13 cellular contexts compared by ENCODE assay signal in the genomic region with DNA sequence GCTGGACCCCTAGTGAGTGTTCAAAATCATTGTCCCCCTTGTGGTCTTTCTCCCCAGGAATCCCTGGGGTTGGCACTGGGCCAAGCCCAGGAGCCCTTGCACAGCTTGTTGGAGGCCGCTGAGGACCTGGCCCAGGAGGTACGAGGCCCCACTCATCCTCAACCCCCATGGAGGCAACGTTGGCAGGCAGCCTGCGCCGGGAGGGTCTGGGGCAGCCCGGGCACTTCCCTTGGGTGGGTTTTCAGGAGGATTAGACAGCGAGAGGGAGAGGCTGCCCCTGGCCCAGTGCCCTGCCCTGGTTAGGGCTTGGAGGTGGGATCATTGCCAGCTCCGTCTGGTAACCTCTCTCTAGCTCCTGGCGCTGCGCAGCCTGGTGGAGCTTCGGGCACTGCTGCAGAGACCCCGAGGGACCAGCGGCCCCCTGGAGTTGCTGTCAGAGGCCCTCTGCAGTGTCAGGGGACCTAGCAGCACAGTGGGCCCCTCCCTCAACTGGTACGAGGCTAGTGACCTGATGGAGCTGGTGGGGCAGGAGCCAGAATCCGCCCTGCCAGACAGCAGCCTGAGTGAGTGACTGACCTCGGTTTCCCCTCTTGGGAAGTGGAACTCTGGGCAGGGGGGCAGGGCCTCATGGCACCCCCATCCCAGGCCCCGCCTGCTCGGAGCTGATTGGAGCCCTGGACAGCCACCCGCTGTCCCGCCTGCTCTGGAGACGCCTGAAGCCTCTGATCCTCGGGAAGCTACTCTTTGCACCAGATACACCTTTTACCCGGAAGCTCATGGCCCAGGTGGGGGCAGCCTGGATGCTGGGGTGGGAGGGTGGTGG. TPM values are rescaled to one million over a fixed set of nuclear protein-coding genes. Genes with fewer than 3 reads are reported as not detected.
A peak's percentile ranks its signal among the peaks of the same experiment; 100 is the strongest.
DNase-seq lines count a peak whose midpoint lies in the region; ATAC-seq and TF ChIP-seq lines count a peak whose summit lies in the region.
"Had no signal": no experiment of that assay in that cellular context is flagged by ENCODE, and none has a peak within 500 bp of the region (broad histone marks: within the 10 kb centered on the region; RNA-seq: fewer than 3 reads in every experiment).

No MANE protein-coding gene starts in this region.

- H3K4me3 Mint-ChIP-seq in activated naive CD4-positive, alpha-beta T cell treated with anti-CD3 and anti-CD28 coated beads, Interleukin-2, amount 10 ng/mL, durations not matched to agents 7 days and 5 days, result no peak overlapping the region

- peak overlapping the region; percentile 80 for H3K4me2 ChIP-seq in osteoblast (ENCODE audit: insufficient read depth, low read length)
- H3K4me2 ChIP-seq: KMS-11 had no signal

- no peak overlapping the region for H3K27ac ChIP-seq in osteoblast (ENCODE audit: low read depth, low read length)
- H3K27ac ChIP-seq: KMS-11 had no signal

- H3K27me3 Mint-ChIP-seq in activated naive CD4-positive, alpha-beta T cell treated with anti-CD3 and anti-CD28 coated beads, Interleukin-2, amount 10 ng/mL, durations not matched to agents 7 days and 5 days, result peaks cover 5% of the 10 kb centered on the region

- H3K4me1 ChIP-seq in osteoblast (ENCODE audit: insufficient read depth, low read length), result peaks cover 38% of the 10 kb centered on the region

- H3K36me3 ChIP-seq in osteoblast (ENCODE audit: insufficient read depth, low read length), result peaks cover 12% of the 10 kb centered on the region

- H3K9me3 Mint-ChIP-seq in activated naive CD4-positive, alpha-beta T cell treated with anti-CD3 and anti-CD28 coated beads, Interleukin-2, amount 10 ng/mL, durations not matched to agents 7 days and 5 days, result peaks cover 2% of the 10 kb centered on the region

- CTCF ChIA-PET in activated naive CD4-positive, alpha-beta T cell treated with anti-CD3 and anti-CD28 coated beads, Interleukin-2, amount 10 ng/mL, durations not matched to agents 7 days and 5 days (lab: Charles Lee), result interaction anchor here (0.6 to 0.7 kb wide), 2 partner anchors 10 to 394 kb away, joined by 3 read pairs; no protein-coding TSS in a partner anchor

- H3K36me3 Mint-ChIP-seq in activated naive CD4-positive, alpha-beta T cell treated with anti-CD3 and anti-CD28 coated beads, Interleukin-2, amount 10 ng/mL, durations not matched to agents 7 days and 5 days, result peaks cover 40% of the 10 kb centered on the region

- H3K4me1 Mint-ChIP-seq in activated naive CD4-positive, alpha-beta T cell treated with anti-CD3 and anti-CD28 coated beads, Interleukin-2, amount 10 ng/mL, durations not matched to agents 7 days and 5 days, result peaks cover 46% of the 10 kb centered on the region

- H4K20me1 ChIP-seq in osteoblast (ENCODE audit: insufficient read depth, low read length), result peaks cover 16% of the 10 kb centered on the region

- H2AFZ ChIP-seq in osteoblast (ENCODE audit: low read length), result no peak overlapping the region

- no peak for TF ChIP-seq CTCF in osteoblast (IDR thresholded peaks at IDR 0.05; ENCODE audit: extremely low read depth, low read depth, low read length)

- no peak overlapping the region for H3K4me3 ChIP-seq in osteoblast (ENCODE audit: insufficient read depth, low read length)

- no peak overlapping the region for H3K27ac Mint-ChIP-seq in activated naive CD4-positive, alpha-beta T cell treated with anti-CD3 and anti-CD28 coated beads, Interleukin-2, amount 10 ng/mL, durations not matched to agents 7 days and 5 days

- DNase-seq in D341Med (ENCODE audit: low spot score), result peak; percentile 83
- DNase-seq in NCI-H1092 (lab: John Stamatoyannopoulos, UW), result peak; percentile 56
- DNase-seq in cerebellum (ENCODE audit: low spot score), result peak; percentile 42
- DNase-seq in osteoblast (ENCODE audit: insufficient read length, low spot score, missing footprints), result peak; percentile 94
- DNase-seq in activated naive CD4-positive, alpha-beta T cell treated with anti-CD3 and anti-CD28 coated beads, Interleukin-2, amount 10 ng/mL, durations not matched to agents 7 days and 5 days, result no peak
- no peak for DNase-seq in NCI-H526 (lab: John Stamatoyannopoulos, UW)
- DNase-seq: activated gamma-delta T cell treated with Interleukin-2 at 50 U/mL for 16 hours; COR-L47; kidney glomerular epithelial cell; stimulated activated CD4-positive, alpha-beta T cell treated with anti-CD3 and anti-CD28 coated beads, Interleukin-1b, Interleukin-23, amount 100 ng/mL, for 48 hours; stimulated activated naive CD4-positive, alpha-beta T cell had no signal

- no peaks in the 10 kb centered on the region for H3K79me2 ChIP-seq in osteoblast (ENCODE audit: insufficient read depth, low read length)

- ATAC-seq in HG03139 (IDR thresholded peaks at IDR 0.05; ENCODE audit: unreplicated experiment), result no peak

- H3K9me3 ChIP-seq in osteoblast (ENCODE audit: low read depth, low read length), result no peaks in the 10 kb centered on the region

- H3K27me3 ChIP-seq in osteoblast (ENCODE audit: insufficient read depth, low read length), result no peaks in the 10 kb centered on the region

RNA-seq across cellular contexts. Expression of a gene that starts 3.0 kb away (rescaled TPM):
- total RNA-seq in cerebellum (10.3 TPM), osteoblast (33.3 and 43.0 TPM in 2 replicates)

RNA-seq across cellular contexts. Expression of a gene that starts 16.5 kb away (rescaled TPM):
- 12.2 TPM for total RNA-seq in cerebellum
- 537 and 594 TPM in 2 replicates for total RNA-seq in osteoblast

RNA-seq across cellular contexts. Expression of a gene that starts 21.6 kb away (rescaled TPM):
- not detected for total RNA-seq in cerebellum
- not detected in 2 replicates for total RNA-seq in osteoblast

RNA-seq across cellular contexts. Expression of a gene that starts 22.0 kb away (rescaled TPM):
- total RNA-seq in cerebellum (37.5 TPM), osteoblast (74.0 and 84.0 TPM in 2 replicates)

RNA-seq across cellular contexts. Expression of a gene that starts 24.1 kb away (rescaled TPM):
- 2.0 TPM for total RNA-seq in cerebellum
- total RNA-seq in osteoblast, result 0.59 and 0.72 TPM in 2 replicates

Comparison
In these comparisons a context has a peak if more than half of its experiments do, and no peak if none do; other contexts are left out.
1. DNase-seq: peak in D341Med (single experiment), NCI-H1092 (single experiment), cerebellum (single experiment) and osteoblast (single experiment); none in activated naive CD4-positive, alpha-beta T cell treated with anti-CD3 and anti-CD28 coated beads, Interleukin-2, amount 10 ng/mL, durations not matched to agents 7 days and 5 days (single experiment) and NCI-H526 (0 of 2).
2. RNA of a gene that starts 16.5 kb away (total RNA-seq): 537 to 594 TPM in osteoblast; 12.2 TPM in cerebellum (single experiment); every median in the first group is over 10 times any median in the second.